1 cellular context compared by ENCODE assay signal in the genomic region with DNA sequence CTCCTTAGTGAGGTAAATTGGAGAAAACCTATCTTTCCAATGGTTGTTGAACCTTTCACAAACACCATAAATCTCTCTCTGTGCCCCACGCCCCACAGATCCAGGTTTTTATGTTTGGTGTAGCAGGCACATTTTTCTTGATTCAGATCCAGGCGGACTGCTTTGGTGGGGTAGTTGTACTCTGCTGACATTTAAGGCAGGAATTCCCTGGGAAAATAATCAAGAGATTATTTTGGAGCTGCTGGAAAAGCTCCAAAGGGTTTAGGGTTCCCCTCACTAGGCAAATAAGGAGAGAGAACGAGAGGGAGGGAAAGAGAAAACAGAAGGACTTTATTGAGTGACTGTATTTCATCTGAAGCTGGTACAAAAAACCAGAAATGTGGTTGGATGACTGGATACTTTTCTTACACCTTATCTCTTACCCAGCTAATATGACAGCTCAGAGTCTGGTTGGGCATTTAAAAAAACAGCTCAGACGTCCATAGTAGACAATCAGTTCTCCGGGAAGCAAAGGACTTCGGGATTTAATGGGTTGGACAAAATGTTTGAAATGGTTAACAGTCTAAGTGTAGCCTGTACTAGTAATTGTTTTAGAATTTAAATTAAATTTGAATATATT.
TF ChIP-seq lines count a peak whose summit lies in the region.

No MANE protein-coding gene starts in this region.

TF ChIP-seq in HEK293, 187 proteins besides CTCF, POLR2A, EP300 and RAD21 (continued from another document):
- TF ChIP-seq, protein P1, sequence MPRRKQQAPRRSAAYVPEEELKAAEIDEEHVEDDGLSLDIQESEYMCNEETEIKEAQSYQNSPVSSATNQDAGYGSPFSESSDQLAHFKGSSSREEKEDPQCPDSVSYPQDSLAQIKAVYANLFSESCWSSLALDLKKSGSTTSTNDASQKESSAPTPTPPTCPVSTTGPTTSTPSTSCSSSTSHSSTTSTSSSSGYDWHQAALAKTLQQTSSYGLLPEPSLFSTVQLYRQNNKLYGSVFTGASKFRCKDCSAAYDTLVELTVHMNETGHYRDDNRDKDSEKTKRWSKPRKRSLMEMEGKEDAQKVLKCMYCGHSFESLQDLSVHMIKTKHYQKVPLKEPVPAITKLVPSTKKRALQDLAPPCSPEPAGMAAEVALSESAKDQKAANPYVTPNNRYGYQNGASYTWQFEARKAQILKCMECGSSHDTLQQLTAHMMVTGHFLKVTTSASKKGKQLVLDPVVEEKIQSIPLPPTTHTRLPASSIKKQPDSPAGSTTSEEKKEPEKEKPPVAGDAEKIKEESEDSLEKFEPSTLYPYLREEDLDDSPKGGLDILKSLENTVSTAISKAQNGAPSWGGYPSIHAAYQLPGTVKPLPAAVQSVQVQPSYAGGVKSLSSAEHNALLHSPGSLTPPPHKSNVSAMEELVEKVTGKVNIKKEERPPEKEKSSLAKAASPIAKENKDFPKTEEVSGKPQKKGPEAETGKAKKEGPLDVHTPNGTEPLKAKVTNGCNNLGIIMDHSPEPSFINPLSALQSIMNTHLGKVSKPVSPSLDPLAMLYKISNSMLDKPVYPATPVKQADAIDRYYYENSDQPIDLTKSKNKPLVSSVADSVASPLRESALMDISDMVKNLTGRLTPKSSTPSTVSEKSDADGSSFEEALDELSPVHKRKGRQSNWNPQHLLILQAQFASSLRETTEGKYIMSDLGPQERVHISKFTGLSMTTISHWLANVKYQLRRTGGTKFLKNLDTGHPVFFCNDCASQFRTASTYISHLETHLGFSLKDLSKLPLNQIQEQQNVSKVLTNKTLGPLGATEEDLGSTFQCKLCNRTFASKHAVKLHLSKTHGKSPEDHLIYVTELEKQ (tag by site-specific recombination; IDR thresholded peaks at IDR 0.05; ENCODE audit: borderline replicate concordance): no peak
- no peak for TF ChIP-seq ZNF624 (tag by site-specific recombination; IDR thresholded peaks at IDR 0.05)
- TF ChIP-seq, protein P2, sequence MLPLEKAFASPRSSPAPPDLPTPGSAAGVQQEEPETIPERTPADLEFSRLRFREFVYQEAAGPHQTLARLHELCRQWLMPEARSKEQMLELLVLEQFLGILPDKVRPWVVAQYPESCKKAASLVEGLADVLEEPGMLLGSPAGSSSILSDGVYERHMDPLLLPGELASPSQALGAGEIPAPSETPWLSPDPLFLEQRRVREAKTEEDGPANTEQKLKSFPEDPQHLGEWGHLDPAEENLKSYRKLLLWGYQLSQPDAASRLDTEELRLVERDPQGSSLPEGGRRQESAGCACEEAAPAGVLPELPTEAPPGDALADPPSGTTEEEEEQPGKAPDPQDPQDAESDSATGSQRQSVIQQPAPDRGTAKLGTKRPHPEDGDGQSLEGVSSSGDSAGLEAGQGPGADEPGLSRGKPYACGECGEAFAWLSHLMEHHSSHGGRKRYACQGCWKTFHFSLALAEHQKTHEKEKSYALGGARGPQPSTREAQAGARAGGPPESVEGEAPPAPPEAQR (tag by site-specific recombination; IDR thresholded peaks at IDR 0.05): no peak
- no peak for TF ChIP-seq ZNF555 (tag by site-specific recombination; conservative IDR thresholded peaks at IDR 0.05)
- TF ChIP-seq ZFHX2 (tag by site-specific recombination; conservative IDR thresholded peaks at IDR 0.05): no peak
- TF ChIP-seq ZNF24 (tag by site-specific recombination; IDR thresholded peaks at IDR 0.05): no peak
- TF ChIP-seq ZNF707 (tag by site-specific recombination; IDR thresholded peaks at IDR 0.05): no peak
- TF ChIP-seq ZNF664 (tag by site-specific recombination; IDR thresholded peaks at IDR 0.05): no peak; the same call in 1 of the 2 replicates
- TF ChIP-seq, protein P3, sequence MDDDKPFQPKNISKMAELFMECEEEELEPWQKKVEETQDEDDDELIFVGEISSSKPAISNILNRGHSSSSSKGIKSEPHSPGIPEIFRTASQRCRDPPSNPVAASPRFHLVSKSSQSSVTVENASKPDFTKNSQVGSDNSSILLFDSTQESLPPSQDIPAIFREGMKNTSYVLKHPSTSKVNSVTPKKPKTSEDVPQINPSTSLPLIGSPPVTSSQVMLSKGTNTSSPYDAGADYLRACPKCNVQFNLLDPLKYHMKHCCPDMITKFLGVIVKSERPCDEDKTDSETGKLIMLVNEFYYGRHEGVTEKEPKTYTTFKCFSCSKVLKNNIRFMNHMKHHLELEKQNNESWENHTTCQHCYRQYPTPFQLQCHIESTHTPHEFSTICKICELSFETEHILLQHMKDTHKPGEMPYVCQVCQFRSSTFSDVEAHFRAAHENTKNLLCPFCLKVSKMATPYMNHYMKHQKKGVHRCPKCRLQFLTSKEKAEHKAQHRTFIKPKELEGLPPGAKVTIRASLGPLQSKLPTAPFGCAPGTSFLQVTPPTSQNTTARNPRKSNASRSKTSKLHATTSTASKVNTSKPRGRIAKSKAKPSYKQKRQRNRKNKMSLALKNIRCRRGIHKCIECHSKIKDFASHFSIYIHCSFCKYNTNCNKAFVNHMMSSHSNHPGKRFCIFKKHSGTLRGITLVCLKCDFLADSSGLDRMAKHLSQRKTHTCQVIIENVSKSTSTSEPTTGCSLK (tag by site-specific recombination; IDR thresholded peaks at IDR 0.05): no peak
- TF ChIP-seq, protein P4, sequence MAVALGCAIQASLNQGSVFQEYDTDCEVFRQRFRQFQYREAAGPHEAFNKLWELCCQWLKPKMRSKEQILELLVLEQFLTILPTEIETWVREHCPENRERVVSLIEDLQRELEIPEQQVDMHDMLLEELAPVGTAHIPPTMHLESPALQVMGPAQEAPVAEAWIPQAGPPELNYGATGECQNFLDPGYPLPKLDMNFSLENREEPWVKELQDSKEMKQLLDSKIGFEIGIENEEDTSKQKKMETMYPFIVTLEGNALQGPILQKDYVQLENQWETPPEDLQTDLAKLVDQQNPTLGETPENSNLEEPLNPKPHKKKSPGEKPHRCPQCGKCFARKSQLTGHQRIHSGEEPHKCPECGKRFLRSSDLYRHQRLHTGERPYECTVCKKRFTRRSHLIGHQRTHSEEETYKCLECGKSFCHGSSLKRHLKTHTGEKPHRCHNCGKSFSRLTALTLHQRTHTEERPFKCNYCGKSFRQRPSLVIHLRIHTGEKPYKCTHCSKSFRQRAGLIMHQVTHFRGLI (tag by site-specific recombination; IDR thresholded peaks at IDR 0.05): peak; percentile 64; the same call in 1 of the 2 replicates
- no peak for TF ChIP-seq ZFP3 (tag by site-specific recombination; IDR thresholded peaks at IDR 0.05; ENCODE audit: low read depth)
- no peak for TF ChIP-seq ZNF266 (tag by site-specific recombination; IDR thresholded peaks at IDR 0.05; ENCODE audit: low read depth)
- TF ChIP-seq, protein P5, sequence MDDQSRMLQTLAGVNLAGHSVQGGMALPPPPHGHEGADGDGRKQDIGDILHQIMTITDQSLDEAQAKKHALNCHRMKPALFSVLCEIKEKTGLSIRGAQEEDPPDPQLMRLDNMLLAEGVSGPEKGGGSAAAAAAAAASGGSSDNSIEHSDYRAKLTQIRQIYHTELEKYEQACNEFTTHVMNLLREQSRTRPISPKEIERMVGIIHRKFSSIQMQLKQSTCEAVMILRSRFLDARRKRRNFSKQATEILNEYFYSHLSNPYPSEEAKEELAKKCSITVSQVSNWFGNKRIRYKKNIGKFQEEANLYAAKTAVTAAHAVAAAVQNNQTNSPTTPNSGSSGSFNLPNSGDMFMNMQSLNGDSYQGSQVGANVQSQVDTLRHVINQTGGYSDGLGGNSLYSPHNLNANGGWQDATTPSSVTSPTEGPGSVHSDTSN (CRISPR knock-in tag; IDR thresholded peaks at IDR 0.05): no peak
- peak; percentile 54; the same call in 1 of the 2 replicates for TF ChIP-seq KLF1 (tag by site-specific recombination; IDR thresholded peaks at IDR 0.05)
- TF ChIP-seq, protein P6, sequence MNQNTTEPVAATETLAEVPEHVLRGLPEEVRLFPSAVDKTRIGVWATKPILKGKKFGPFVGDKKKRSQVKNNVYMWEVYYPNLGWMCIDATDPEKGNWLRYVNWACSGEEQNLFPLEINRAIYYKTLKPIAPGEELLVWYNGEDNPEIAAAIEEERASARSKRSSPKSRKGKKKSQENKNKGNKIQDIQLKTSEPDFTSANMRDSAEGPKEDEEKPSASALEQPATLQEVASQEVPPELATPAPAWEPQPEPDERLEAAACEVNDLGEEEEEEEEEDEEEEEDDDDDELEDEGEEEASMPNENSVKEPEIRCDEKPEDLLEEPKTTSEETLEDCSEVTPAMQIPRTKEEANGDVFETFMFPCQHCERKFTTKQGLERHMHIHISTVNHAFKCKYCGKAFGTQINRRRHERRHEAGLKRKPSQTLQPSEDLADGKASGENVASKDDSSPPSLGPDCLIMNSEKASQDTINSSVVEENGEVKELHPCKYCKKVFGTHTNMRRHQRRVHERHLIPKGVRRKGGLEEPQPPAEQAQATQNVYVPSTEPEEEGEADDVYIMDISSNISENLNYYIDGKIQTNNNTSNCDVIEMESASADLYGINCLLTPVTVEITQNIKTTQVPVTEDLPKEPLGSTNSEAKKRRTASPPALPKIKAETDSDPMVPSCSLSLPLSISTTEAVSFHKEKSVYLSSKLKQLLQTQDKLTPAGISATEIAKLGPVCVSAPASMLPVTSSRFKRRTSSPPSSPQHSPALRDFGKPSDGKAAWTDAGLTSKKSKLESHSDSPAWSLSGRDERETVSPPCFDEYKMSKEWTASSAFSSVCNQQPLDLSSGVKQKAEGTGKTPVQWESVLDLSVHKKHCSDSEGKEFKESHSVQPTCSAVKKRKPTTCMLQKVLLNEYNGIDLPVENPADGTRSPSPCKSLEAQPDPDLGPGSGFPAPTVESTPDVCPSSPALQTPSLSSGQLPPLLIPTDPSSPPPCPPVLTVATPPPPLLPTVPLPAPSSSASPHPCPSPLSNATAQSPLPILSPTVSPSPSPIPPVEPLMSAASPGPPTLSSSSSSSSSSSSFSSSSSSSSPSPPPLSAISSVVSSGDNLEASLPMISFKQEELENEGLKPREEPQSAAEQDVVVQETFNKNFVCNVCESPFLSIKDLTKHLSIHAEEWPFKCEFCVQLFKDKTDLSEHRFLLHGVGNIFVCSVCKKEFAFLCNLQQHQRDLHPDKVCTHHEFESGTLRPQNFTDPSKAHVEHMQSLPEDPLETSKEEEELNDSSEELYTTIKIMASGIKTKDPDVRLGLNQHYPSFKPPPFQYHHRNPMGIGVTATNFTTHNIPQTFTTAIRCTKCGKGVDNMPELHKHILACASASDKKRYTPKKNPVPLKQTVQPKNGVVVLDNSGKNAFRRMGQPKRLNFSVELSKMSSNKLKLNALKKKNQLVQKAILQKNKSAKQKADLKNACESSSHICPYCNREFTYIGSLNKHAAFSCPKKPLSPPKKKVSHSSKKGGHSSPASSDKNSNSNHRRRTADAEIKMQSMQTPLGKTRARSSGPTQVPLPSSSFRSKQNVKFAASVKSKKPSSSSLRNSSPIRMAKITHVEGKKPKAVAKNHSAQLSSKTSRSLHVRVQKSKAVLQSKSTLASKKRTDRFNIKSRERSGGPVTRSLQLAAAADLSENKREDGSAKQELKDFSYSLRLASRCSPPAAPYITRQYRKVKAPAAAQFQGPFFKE (tag by site-specific recombination; IDR thresholded peaks at IDR 0.05; ENCODE audit: borderline replicate concordance): no peak
- TF ChIP-seq ZNF404 (tag by site-specific recombination; IDR thresholded peaks at IDR 0.05): no peak
- TF ChIP-seq, protein P7, sequence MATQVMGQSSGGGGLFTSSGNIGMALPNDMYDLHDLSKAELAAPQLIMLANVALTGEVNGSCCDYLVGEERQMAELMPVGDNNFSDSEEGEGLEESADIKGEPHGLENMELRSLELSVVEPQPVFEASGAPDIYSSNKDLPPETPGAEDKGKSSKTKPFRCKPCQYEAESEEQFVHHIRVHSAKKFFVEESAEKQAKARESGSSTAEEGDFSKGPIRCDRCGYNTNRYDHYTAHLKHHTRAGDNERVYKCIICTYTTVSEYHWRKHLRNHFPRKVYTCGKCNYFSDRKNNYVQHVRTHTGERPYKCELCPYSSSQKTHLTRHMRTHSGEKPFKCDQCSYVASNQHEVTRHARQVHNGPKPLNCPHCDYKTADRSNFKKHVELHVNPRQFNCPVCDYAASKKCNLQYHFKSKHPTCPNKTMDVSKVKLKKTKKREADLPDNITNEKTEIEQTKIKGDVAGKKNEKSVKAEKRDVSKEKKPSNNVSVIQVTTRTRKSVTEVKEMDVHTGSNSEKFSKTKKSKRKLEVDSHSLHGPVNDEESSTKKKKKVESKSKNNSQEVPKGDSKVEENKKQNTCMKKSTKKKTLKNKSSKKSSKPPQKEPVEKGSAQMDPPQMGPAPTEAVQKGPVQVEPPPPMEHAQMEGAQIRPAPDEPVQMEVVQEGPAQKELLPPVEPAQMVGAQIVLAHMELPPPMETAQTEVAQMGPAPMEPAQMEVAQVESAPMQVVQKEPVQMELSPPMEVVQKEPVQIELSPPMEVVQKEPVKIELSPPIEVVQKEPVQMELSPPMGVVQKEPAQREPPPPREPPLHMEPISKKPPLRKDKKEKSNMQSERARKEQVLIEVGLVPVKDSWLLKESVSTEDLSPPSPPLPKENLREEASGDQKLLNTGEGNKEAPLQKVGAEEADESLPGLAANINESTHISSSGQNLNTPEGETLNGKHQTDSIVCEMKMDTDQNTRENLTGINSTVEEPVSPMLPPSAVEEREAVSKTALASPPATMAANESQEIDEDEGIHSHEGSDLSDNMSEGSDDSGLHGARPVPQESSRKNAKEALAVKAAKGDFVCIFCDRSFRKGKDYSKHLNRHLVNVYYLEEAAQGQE (tag by site-specific recombination; IDR thresholded peaks at IDR 0.05): no peak
- no peak for TF ChIP-seq ZNF610 (tag by site-specific recombination; IDR thresholded peaks at IDR 0.05; ENCODE audit: borderline replicate concordance)
- TF ChIP-seq ZNF433 (tag by site-specific recombination; IDR thresholded peaks at IDR 0.05; ENCODE audit: low read depth): no peak
- TF ChIP-seq ZNF175 (tag by site-specific recombination; IDR thresholded peaks at IDR 0.05): no peak
- TF ChIP-seq KLF8 (tag by site-specific recombination; IDR thresholded peaks at IDR 0.05): no peak
- TF ChIP-seq GLI4 (tag by site-specific recombination; IDR thresholded peaks at IDR 0.05): no peak
- TF ChIP-seq, protein P8, sequence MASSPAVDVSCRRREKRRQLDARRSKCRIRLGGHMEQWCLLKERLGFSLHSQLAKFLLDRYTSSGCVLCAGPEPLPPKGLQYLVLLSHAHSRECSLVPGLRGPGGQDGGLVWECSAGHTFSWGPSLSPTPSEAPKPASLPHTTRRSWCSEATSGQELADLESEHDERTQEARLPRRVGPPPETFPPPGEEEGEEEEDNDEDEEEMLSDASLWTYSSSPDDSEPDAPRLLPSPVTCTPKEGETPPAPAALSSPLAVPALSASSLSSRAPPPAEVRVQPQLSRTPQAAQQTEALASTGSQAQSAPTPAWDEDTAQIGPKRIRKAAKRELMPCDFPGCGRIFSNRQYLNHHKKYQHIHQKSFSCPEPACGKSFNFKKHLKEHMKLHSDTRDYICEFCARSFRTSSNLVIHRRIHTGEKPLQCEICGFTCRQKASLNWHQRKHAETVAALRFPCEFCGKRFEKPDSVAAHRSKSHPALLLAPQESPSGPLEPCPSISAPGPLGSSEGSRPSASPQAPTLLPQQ (tag by site-specific recombination; IDR thresholded peaks at IDR 0.05): no peak
- TF ChIP-seq ZNF211 (tag by site-specific recombination; IDR thresholded peaks at IDR 0.05; ENCODE audit: low read depth): no peak
- TF ChIP-seq, protein P9, sequence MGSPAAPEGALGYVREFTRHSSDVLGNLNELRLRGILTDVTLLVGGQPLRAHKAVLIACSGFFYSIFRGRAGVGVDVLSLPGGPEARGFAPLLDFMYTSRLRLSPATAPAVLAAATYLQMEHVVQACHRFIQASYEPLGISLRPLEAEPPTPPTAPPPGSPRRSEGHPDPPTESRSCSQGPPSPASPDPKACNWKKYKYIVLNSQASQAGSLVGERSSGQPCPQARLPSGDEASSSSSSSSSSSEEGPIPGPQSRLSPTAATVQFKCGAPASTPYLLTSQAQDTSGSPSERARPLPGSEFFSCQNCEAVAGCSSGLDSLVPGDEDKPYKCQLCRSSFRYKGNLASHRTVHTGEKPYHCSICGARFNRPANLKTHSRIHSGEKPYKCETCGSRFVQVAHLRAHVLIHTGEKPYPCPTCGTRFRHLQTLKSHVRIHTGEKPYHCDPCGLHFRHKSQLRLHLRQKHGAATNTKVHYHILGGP (tag by site-specific recombination; IDR thresholded peaks at IDR 0.05): no peak
- TF ChIP-seq ZNF354C (tag by site-specific recombination; IDR thresholded peaks at IDR 0.05; ENCODE audit: borderline replicate concordance, low read depth): no peak
